23 cellular contexts compared by ENCODE assay signal in genomic region chr15:85397151-85397550, GRCh38.
"Had no signal": no experiment of that assay in that cellular context is flagged by ENCODE, and none has a peak within 500 bp of the region (broad histone marks: within the 10 kb centered on the region; RNA-seq: fewer than 3 reads in every experiment).

No MANE protein-coding gene starts in this region.

- H2AFZ ChIP-seq: parathyroid adenoma had no signal

- ATAC-seq: activated CD8-positive, alpha-beta memory T cell treated with anti-CD3 and anti-CD28 coated beads, Interleukin-2, amount 10 ng/mL, durations not matched to agents 7 days and 5 days; activated CD8-positive, alpha-beta T cell treated with anti-CD3 and anti-CD28 coated beads for 36 hours; activated naive CD4-positive, alpha-beta T cell treated with anti-CD3 and anti-CD28 coated beads, Interleukin-2, amount 50 U/mL, for 72 hours; activated T-cell treated with anti-CD3 and anti-CD28 coated beads, Interleukin-2, amount 50 U/mL, for 72 hours; left cardiac atrium; naive thymus-derived CD8-positive, alpha-beta T cell; WTC11 had no signal

- H3K9ac ChIP-seq: parathyroid adenoma had no signal

- H3K4me3 ChIP-seq: gastrocnemius medialis, right atrium auricular region, suprapubic skin, tibial nerve had no signal

- H3K36me3 ChIP-seq: gastrocnemius medialis, right atrium auricular region, suprapubic skin, tibial nerve had no signal

- H3K27ac ChIP-seq: gastrocnemius medialis, parathyroid adenoma, suprapubic skin, tibial nerve had no signal

- H3K9me3 ChIP-seq: gastrocnemius medialis, right atrium auricular region, suprapubic skin, tibial nerve had no signal

- DNase-seq: activated CD4-positive, alpha-beta T cell treated with anti-CD3 and anti-CD28 coated beads for 1 hour; activated CD4-positive, alpha-beta T cell treated with anti-CD3 and anti-CD28 coated beads, Interleukin-2, amount 50 U/mL, for 1 hour; activated CD8-positive, alpha-beta memory T cell treated with anti-CD3 and anti-CD28 coated beads, Interleukin-2, amount 10 ng/mL, durations not matched to agents 7 days and 5 days; activated CD8-positive, alpha-beta T cell treated with anti-CD3 and anti-CD28 coated beads for 36 hours; activated naive CD4-positive, alpha-beta T cell; activated T-cell treated with anti-CD3 and anti-CD28 coated beads for 4 hours; activated T-cell treated with anti-CD3 and anti-CD28 coated beads, Interleukin-2, amount 50 U/mL, for 72 hours; effector CD8-positive, alpha-beta T cell; gastrocnemius medialis; hippocampal formation; left cardiac atrium; naive thymus-derived CD8-positive, alpha-beta T cell; occipital lobe; stimulated activated CD4-positive, alpha-beta T cell treated with anti-CD3 and anti-CD28 coated beads, Interleukin-15, amount 100 ng/mL, for 24 hours; stimulated activated CD4-positive, alpha-beta T cell treated with anti-CD3 and anti-CD28 coated beads, Interleukin-2, amount 100 ng/mL, for 24 hours; stimulated activated naive CD4-positive, alpha-beta T cell; T-helper 2 cell had no signal

- H3K27me3 ChIP-seq: gastrocnemius medialis, right atrium auricular region, suprapubic skin, tibial nerve had no signal
